Comparison of ENCODE assay signal across 22 cellular contexts in genomic region chr6:94177429-94177828, GRCh38.
"Had no signal": no experiment of that assay in that cellular context is flagged by ENCODE, and none has a peak within 500 bp of the region (broad histone marks: within the 10 kb centered on the region; RNA-seq: fewer than 3 reads in every experiment).

No MANE protein-coding gene starts in this region.

- H3K36me3 ChIP-seq: colonic mucosa, lower lobe of right lung, tibial artery, uterus had no signal

- H3K27me3 ChIP-seq: body of pancreas, colonic mucosa, foreskin keratinocyte, tibial artery, uterus had no signal

- ATAC-seq: activated T-cell treated with anti-CD3 and anti-CD28 coated beads, Interleukin-2, amount 50 U/mL, for 72 hours; body of pancreas; foreskin keratinocyte; left colon; lower lobe of right lung; mucosa of descending colon; naive thymus-derived CD4-positive, alpha-beta T cell; right cardiac atrium had no signal

- DNase-seq: activated CD4-positive, alpha-beta T cell treated with anti-CD3 and anti-CD28 coated beads, Interleukin-2, amount 10 ng/mL, durations not matched to agents 7 days and 5 days; activated CD4-positive, CD25-positive, alpha-beta regulatory T cell; activated CD8-positive, alpha-beta memory T cell treated with anti-CD3 and anti-CD28 coated beads, Interleukin-2, amount 50 U/mL, for 48 hours; activated gamma-delta T cell; activated T-cell treated with anti-CD3 and anti-CD28 coated beads, Interleukin-2, amount 50 U/mL, for 72 hours; amniotic stem cell; body of pancreas; central memory CD4-positive, alpha-beta T cell; colonic mucosa; effector CD8-positive, alpha-beta T cell; foreskin keratinocyte; left colon; lower lobe of right lung; mucosa of descending colon; naive thymus-derived CD4-positive, alpha-beta T cell; occipital lobe; right cardiac atrium; stimulated activated CD4-positive, alpha-beta T cell treated with anti-CD3 and anti-CD28 coated beads, Interleukin-4, amount 100 ng/mL, for 24 hours; stimulated activated naive CD4-positive, alpha-beta T cell; tibial artery; uterus had no signal

- H3K9me3 ChIP-seq: body of pancreas, colonic mucosa, lower lobe of right lung, tibial artery, uterus had no signal

- H3K27ac ChIP-seq: body of pancreas, colonic mucosa, foreskin keratinocyte, lower lobe of right lung, skin epidermis, tibial artery, uterus had no signal

- H3K4me1 ChIP-seq: body of pancreas, colonic mucosa, foreskin keratinocyte, lower lobe of right lung, tibial artery, uterus had no signal

- H3K4me3 ChIP-seq: body of pancreas, colonic mucosa, lower lobe of right lung, mucosa of descending colon, skin epidermis, tibial artery, uterus had no signal
